ENCODE assay signal across 17 cellular contexts in the genomic region with DNA sequence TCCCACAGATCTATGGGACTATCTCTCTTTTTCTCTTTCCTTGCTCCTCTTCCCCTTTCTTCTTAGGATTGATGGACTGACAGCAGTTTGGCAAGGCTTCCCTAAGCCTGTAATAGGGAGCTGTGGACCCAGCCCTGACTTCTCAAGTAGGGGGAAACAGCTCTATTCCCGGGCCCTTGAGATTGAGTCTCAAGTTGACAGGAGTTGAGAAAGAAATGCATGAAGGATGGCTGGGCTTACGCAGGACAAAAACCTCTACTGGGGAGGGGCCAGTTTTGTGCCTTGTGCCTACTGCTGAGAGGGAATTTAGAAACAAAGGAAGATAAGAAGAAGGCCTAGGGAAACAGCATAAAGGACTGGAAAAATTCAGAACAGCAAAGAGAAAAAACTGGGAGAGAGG.
DNase-seq lines count a peak whose midpoint lies in the region; ATAC-seq and TF ChIP-seq lines count a peak whose summit lies in the region.
"Had no signal": no experiment of that assay in that cellular context is flagged by ENCODE, and none has a peak within 500 bp of the region (broad histone marks: within the 10 kb centered on the region; RNA-seq: fewer than 3 reads in every experiment).

No MANE protein-coding gene starts in this region.

- H3K27ac Mint-ChIP-seq in progenitor cell of endocrine pancreas = peak overlapping the region; percentile 95

- H3K36me3 ChIP-seq in hepatocyte (replicated peaks; ENCODE audit: insufficient read depth, low read depth) = no peaks in the 10 kb centered on the region

- no peak for TF ChIP-seq CTCF in hepatocyte (IDR thresholded peaks at IDR 0.05; ENCODE audit: poor library complexity)
- no peak for TF ChIP-seq CTCF in progenitor cell of endocrine pancreas (IDR thresholded peaks at IDR 0.05; ENCODE audit: unreplicated experiment)

- H3K27me3 ChIP-seq in hepatocyte = peaks cover 26% of the 10 kb centered on the region
- H3K27me3 ChIP-seq: MG63 had no signal

- peak overlapping the region; percentile 95 for H3K4me3 Mint-ChIP-seq in progenitor cell of endocrine pancreas (ENCODE audit: low read depth)

- peaks cover 70% of the 10 kb centered on the region for H3K4me1 Mint-ChIP-seq in progenitor cell of endocrine pancreas (ENCODE audit: low read depth)

- H3K9me3 Mint-ChIP-seq in progenitor cell of endocrine pancreas (ENCODE audit: low read depth) = no peaks in the 10 kb centered on the region

- no peaks in the 10 kb centered on the region for H3K9me3 ChIP-seq in hepatocyte (ENCODE audit: low read depth)
- H3K9me3 ChIP-seq: A549, MG63 had no signal

- DNase-seq in ELF-1 (ENCODE audit: low read depth, low spot score) = peak; percentile 59
- peak; percentile 62 for DNase-seq in amniotic epithelial cell (ENCODE audit: low read depth)
- no peak for DNase-seq in hepatocyte (ENCODE audit: low spot score)
- DNase-seq in progenitor cell of endocrine pancreas (ENCODE audit: low spot score, unreplicated experiment) = no peak
- DNase-seq in NCI-H1105 (lab: John Stamatoyannopoulos, UW) = no peak
- no peak for DNase-seq in hepatic stellate cell (ENCODE audit: low spot score)
- DNase-seq in caudate nucleus (lab: John Stamatoyannopoulos, UW) = no peak
- DNase-seq: GOT3, MG63, NCI-H187 treated with DMSO at 0.1 percent for 48 hours, NCI-H2171, NCI-H774, SHP77 had no signal

- H3K27ac ChIP-seq in hepatocyte (peak overlapping the region; percentile 20), caudate nucleus (ENCODE audit: low read depth, low read length) (no peak overlapping the region)
- H3K27ac ChIP-seq: A549, KMS-11 had no signal

- H3K36me3 Mint-ChIP-seq in progenitor cell of endocrine pancreas (ENCODE audit: insufficient read depth) = peaks cover 11% of the 10 kb centered on the region

- no peak for ATAC-seq in GM21619 (IDR thresholded peaks at IDR 0.05; ENCODE audit: unreplicated experiment)
- ATAC-seq: HepG2 had no signal

- no peak overlapping the region for H3K4me3 ChIP-seq in hepatocyte
- H3K4me3 ChIP-seq: A549, MG63 had no signal

- WGBS in hepatocyte (ENCODE audit: low lambda C conversion rate, missing lambda C conversion rate) = 37% methylated on average over 2 of the region's 2 CpGs

- no peaks in the 10 kb centered on the region for H3K27me3 Mint-ChIP-seq in progenitor cell of endocrine pancreas

- peaks cover 17% of the 10 kb centered on the region for H3K4me1 ChIP-seq in hepatocyte (ENCODE audit: insufficient read depth)
- H3K4me1 ChIP-seq: A549 had no signal

- no peaks in the 10 kb centered on the region for H3K9me2 ChIP-seq in hepatocyte (replicated peaks; ENCODE audit: insufficient read depth)

- H4K20me1 ChIP-seq in hepatocyte (ENCODE audit: insufficient read depth, poor library complexity, severe bottlenecking) = no peaks in the 10 kb centered on the region

- peaks cover 27% of the 10 kb centered on the region for H3K79me2 ChIP-seq in hepatocyte

- peak overlapping the region; percentile 95 for H3K4me2 ChIP-seq in hepatocyte
- H3K4me2 ChIP-seq: A549, KMS-11 had no signal

- no peak overlapping the region for H2AFZ ChIP-seq in hepatocyte

Comparison
In these comparisons a context has a peak if more than half of its experiments do, and no peak if none do; other contexts are left out.
1. DNase-seq: peak in ELF-1 (single experiment) and amniotic epithelial cell (single experiment); none in hepatocyte (single experiment), progenitor cell of endocrine pancreas (single experiment), NCI-H1105 (single experiment), hepatic stellate cell (single experiment) and caudate nucleus (0 of 61).